17 cellular contexts compared by ENCODE assay signal in genomic region chr10:28738200-28738599, GRCh38.
DNase-seq lines count a peak whose midpoint lies in the region; ATAC-seq and TF ChIP-seq lines count a peak whose summit lies in the region.
"Had no signal": no experiment of that assay in that cellular context is flagged by ENCODE, and none has a peak within 500 bp of the region (broad histone marks: within the 10 kb centered on the region; RNA-seq: fewer than 3 reads in every experiment).

No MANE protein-coding gene starts in this region.

- no peaks in the 10 kb centered on the region for H3K9me2 ChIP-seq in DOHH2 (replicated peaks; ENCODE audit: control insufficient read depth, low read length)

- H3K4me1 ChIP-seq in DOHH2 (ENCODE audit: control insufficient read depth, low read length) (no peaks in the 10 kb centered on the region), NT2/D1 (ENCODE audit: insufficient read depth, insufficient read length) (no peaks in the 10 kb centered on the region), endodermal cell (ENCODE audit: control insufficient read depth, insufficient read depth, low read length) (no peaks in the 10 kb centered on the region)
- H3K4me1 ChIP-seq: stomach had no signal

- peaks cover 14% of the 10 kb centered on the region for H3K4me1 Mint-ChIP-seq in endodermal cell
- H3K4me1 Mint-ChIP-seq: activated CD4-positive, alpha-beta memory T cell treated with anti-CD3 and anti-CD28 coated beads, Interleukin-2, amount 10 ng/mL, durations not matched to agents 7 days and 5 days; brain had no signal

- H3K27ac ChIP-seq in 22Rv1: no peak overlapping the region
- no peak overlapping the region for H3K27ac ChIP-seq in DOHH2 (ENCODE audit: low read depth, low read length)
- no peak overlapping the region for H3K27ac ChIP-seq in endodermal cell (ENCODE audit: low read depth, low read length)
- H3K27ac ChIP-seq: BLaER1 treated with 17β-estradiol and CSF1 and Interleukin-3, amounts not matched to agents 10 nM and 100 nM; stomach had no signal

- H3K79me2 ChIP-seq in DOHH2 (ENCODE audit: control insufficient read depth, low read length): no peaks in the 10 kb centered on the region

- H3K9me3 ChIP-seq in DOHH2 (ENCODE audit: control insufficient read depth, insufficient read depth, low read length) (no peaks in the 10 kb centered on the region), NT2/D1 (ENCODE audit: insufficient read depth, low read length) (peaks cover 9% of the 10 kb centered on the region), endodermal cell (ENCODE audit: control insufficient read depth, low read length) (peaks cover 5% of the 10 kb centered on the region)

- 98% methylated on average over 1 of the region's 1 CpG; no CpG with 5 or more reads in 1 of the 2 experiments for WGBS in endodermal cell (ENCODE audit: insufficient coverage in 1 of 2, insufficient read length in 1 of 2), 2 experiments

- H3K4me3 ChIP-seq in DOHH2 (ENCODE audit: low read length) (no peak overlapping the region), NT2/D1 (ENCODE audit: insufficient read length, low read depth) (no peak overlapping the region), endodermal cell (ENCODE audit: low read length) (no peak overlapping the region)
- H3K4me3 ChIP-seq: BLaER1 treated with 17β-estradiol and CSF1 and Interleukin-3, amounts not matched to agents 10 nM and 100 nM; stomach had no signal

- H3K27ac Mint-ChIP-seq in endodermal cell: no peak overlapping the region
- H3K27ac Mint-ChIP-seq: activated CD4-positive, alpha-beta memory T cell treated with anti-CD3 and anti-CD28 coated beads, Interleukin-2, amount 10 ng/mL, durations not matched to agents 7 days and 5 days; brain had no signal

- no peak overlapping the region for H3K4me2 ChIP-seq in DOHH2 (ENCODE audit: low read length)
- H3K4me2 ChIP-seq: BLaER1 treated with 17β-estradiol and CSF1 and Interleukin-3, amounts not matched to agents 10 nM and 100 nM had no signal

- no peaks in the 10 kb centered on the region for H3K27me3 ChIP-seq in DOHH2 (ENCODE audit: control insufficient read depth, low read length)
- H3K27me3 ChIP-seq in NT2/D1 (ENCODE audit: insufficient read depth, insufficient read length): no peaks in the 10 kb centered on the region
- no peaks in the 10 kb centered on the region for H3K27me3 ChIP-seq in endodermal cell (ENCODE audit: control insufficient read depth, insufficient read depth, low read length, poor library complexity, severe bottlenecking)
- H3K27me3 ChIP-seq: BLaER1 treated with 17β-estradiol and CSF1 and Interleukin-3, amounts not matched to agents 10 nM and 100 nM had no signal

- no peaks in the 10 kb centered on the region for H3K36me3 Mint-ChIP-seq in endodermal cell (ENCODE audit: low read depth)
- H3K36me3 Mint-ChIP-seq: brain had no signal

- H3K9ac ChIP-seq in NT2/D1 (ENCODE audit: insufficient read length, low read depth): no peak overlapping the region
- no peak overlapping the region for H3K9ac ChIP-seq in endodermal cell (ENCODE audit: extremely low read depth, low read length, poor library complexity, severe bottlenecking)
- H3K9ac ChIP-seq: BLaER1 treated with 17β-estradiol and CSF1 and Interleukin-3, amounts not matched to agents 10 nM and 100 nM had no signal

- TF ChIP-seq CTCF in 22Rv1 (IDR thresholded peaks at IDR 0.05) (peak; percentile 48), DOHH2 (IDR thresholded peaks at IDR 0.05; ENCODE audit: low read depth, low read length, poor library complexity, severe bottlenecking) (peak; percentile 50), endodermal cell (conservative IDR thresholded peaks at IDR 0.05) (peak; percentile 70)

- H3F3A ChIP-seq in DOHH2 (ENCODE audit: control insufficient read depth, insufficient read depth): no peaks in the 10 kb centered on the region

- H3K9me3 Mint-ChIP-seq in endodermal cell: peaks cover 6% of the 10 kb centered on the region
- H3K9me3 Mint-ChIP-seq: activated CD4-positive, alpha-beta memory T cell treated with anti-CD3 and anti-CD28 coated beads, Interleukin-2, amount 10 ng/mL, durations not matched to agents 7 days and 5 days had no signal

- ATAC-seq in GM19351 (IDR thresholded peaks at IDR 0.05; ENCODE audit: unreplicated experiment) (no peak), HG02973 (IDR thresholded peaks at IDR 0.05; ENCODE audit: unreplicated experiment) (no peak)

- H3K36me3 ChIP-seq in DOHH2 (ENCODE audit: control insufficient read depth, low read length): no peaks in the 10 kb centered on the region
- H3K36me3 ChIP-seq in NT2/D1 (ENCODE audit: insufficient read depth, insufficient read length, low read length): no peaks in the 10 kb centered on the region
- no peaks in the 10 kb centered on the region for H3K36me3 ChIP-seq in endodermal cell (ENCODE audit: control insufficient read depth, insufficient read depth, low read length)
- H3K36me3 ChIP-seq: stomach had no signal

- DNase-seq in NT2/D1 (ENCODE audit: low read depth, low spot score) (peak; percentile 23), endodermal cell (peak; percentile 77), NCI-H2196 (lab: John Stamatoyannopoulos, UW; ENCODE audit: unreplicated experiment) (no peak), SIG-M5 (lab: John Stamatoyannopoulos, UW) (no peak)
- DNase-seq: activated CD4-positive, alpha-beta memory T cell treated with anti-CD3 and anti-CD28 coated beads, Interleukin-2, amount 10 ng/mL, durations not matched to agents 7 days and 5 days; activated effector memory CD4-positive, alpha-beta T cell treated with anti-CD3 and anti-CD28 coated beads, Interleukin-2, amount 50 U/mL, for 16 hours; GF-D8; NCI-H2107; retina; stomach; T-helper 2 cell had no signal

- H3K4me3 Mint-ChIP-seq in endodermal cell: no peak overlapping the region
- H3K4me3 Mint-ChIP-seq: activated CD4-positive, alpha-beta memory T cell treated with anti-CD3 and anti-CD28 coated beads, Interleukin-2, amount 10 ng/mL, durations not matched to agents 7 days and 5 days; brain had no signal

- peaks cover 13% of the 10 kb centered on the region for H3K27me3 Mint-ChIP-seq in endodermal cell (ENCODE audit: insufficient read depth)
- H3K27me3 Mint-ChIP-seq: activated CD4-positive, alpha-beta memory T cell treated with anti-CD3 and anti-CD28 coated beads, Interleukin-2, amount 10 ng/mL, durations not matched to agents 7 days and 5 days had no signal

- H4K20me1 ChIP-seq in DOHH2 (ENCODE audit: control insufficient read depth, insufficient read depth, low read depth, low read length): no peaks in the 10 kb centered on the region
- H4K20me1 ChIP-seq: BLaER1 treated with 17β-estradiol and CSF1 and Interleukin-3, amounts not matched to agents 10 nM and 100 nM had no signal

Comparison
In these comparisons a context has a peak if more than half of its experiments do, and no peak if none do; other contexts are left out.
1. DNase-seq: peak in NT2/D1 (single experiment) and endodermal cell (single experiment); none in NCI-H2196 (single experiment) and SIG-M5 (single experiment).
2. Peak in every context shown above with its lines, with median percentiles within 50 percentile points of each other: CTCF ChIP-seq.